20 cellular contexts compared by ENCODE assay signal in the genomic region with DNA sequence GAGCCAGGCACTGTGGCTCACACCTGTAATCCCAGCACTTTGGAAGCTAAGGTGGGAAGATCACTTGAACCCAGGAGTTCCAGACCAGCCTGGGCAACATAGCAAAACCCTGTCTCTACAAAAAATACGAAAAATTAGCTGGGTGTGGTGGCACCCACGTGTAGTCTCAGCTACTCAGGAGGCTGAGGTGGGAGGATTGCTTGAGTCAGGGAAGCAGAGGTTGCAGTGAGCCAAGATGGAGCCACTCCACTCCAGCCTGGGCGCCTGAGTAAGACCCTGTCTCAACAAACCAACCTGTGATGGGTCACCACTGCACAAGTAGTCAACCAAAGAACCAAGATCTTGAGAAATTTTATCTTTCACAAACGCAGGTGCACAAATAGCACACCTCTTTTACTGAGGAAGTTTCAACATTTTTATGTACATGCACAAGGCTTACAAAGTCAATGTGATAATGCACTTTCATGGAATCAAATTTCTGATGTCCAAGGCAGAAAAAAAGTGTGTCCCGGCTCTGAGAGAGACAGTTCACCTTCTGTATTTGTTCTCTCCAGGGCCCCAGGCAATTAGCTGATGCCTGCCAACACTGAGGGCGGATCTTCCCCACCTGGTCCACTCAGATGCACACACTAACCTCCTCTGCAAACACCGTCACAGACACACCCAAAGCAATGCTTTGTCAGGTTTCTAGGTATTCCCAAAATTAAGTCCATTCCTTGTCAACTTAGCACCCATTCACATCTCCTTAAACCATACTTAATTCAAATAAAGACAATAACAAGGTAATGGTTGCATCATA. TPM values are rescaled to one million over a fixed set of nuclear protein-coding genes. Genes with fewer than 3 reads are reported as not detected.
DNase-seq lines count a peak whose midpoint lies in the region; TF ChIP-seq lines count a peak whose summit lies in the region.
"Had no signal": no experiment of that assay in that cellular context is flagged by ENCODE, and none has a peak within 500 bp of the region (broad histone marks: within the 10 kb centered on the region; RNA-seq: fewer than 3 reads in every experiment).

No MANE protein-coding gene starts in this region.

- H3K27me3 Mint-ChIP-seq in Caco-2 (ENCODE audit: insufficient read depth, unreplicated experiment), result no peaks in the 10 kb centered on the region
- no peaks in the 10 kb centered on the region for H3K27me3 Mint-ChIP-seq in progenitor cell of endocrine pancreas
- H3K27me3 Mint-ChIP-seq in CD8-positive, alpha-beta memory T cell, result no peaks in the 10 kb centered on the region
- no peaks in the 10 kb centered on the region for H3K27me3 Mint-ChIP-seq in activated T-helper 2 cell treated with anti-CD3 and anti-CD28 coated beads, Interferon-gamma antibody, Interleukin-2, Interleukin-4, amounts not matched to agents 10 μg/mL and 5 μg/mL and 100 μg/mL, durations not matched to agents 14 hours and 24 hours and 36 hours (ENCODE audit: low read depth)

- H3K4me3 Mint-ChIP-seq in Caco-2 (ENCODE audit: unreplicated experiment) (no peak overlapping the region), progenitor cell of endocrine pancreas (ENCODE audit: low read depth) (no peak overlapping the region)
- H3K4me3 Mint-ChIP-seq in CD8-positive, alpha-beta memory T cell, result no peak overlapping the region
- H3K4me3 Mint-ChIP-seq in activated T-helper 2 cell treated with anti-CD3 and anti-CD28 coated beads, Interferon-gamma antibody, Interleukin-2, Interleukin-4, amounts not matched to agents 10 μg/mL and 5 μg/mL and 100 μg/mL, durations not matched to agents 14 hours and 24 hours and 36 hours (ENCODE audit: low read depth), result no peak overlapping the region
- H3K4me3 Mint-ChIP-seq: neural progenitor cell; T-helper 1 cell treated with Interleukin-12 subunit alpha and Interleukin-12 subunit beta and Interleukin-4 antibody, amounts not matched to agents 30 μg/mL and 1 μg/mL, for 36 hours had no signal

- peak; percentile 34 for DNase-seq in activated CD8-positive, alpha-beta memory T cell treated with anti-CD3 and anti-CD28 coated beads, Interleukin-2, amount 50 U/mL, for 48 hours
- no peak for DNase-seq in activated CD8-positive, alpha-beta memory T cell treated with anti-CD3 and anti-CD28 coated beads, Interleukin-2, amount 50 U/mL, for 4 hours
- DNase-seq in Caco-2 (peak; percentile 53 to 58), epithelial cell of esophagus (ENCODE audit: low read depth) (peak; percentile 24), progenitor cell of endocrine pancreas (ENCODE audit: low spot score, unreplicated experiment) (no peak), amniotic stem cell (lab: John Stamatoyannopoulos, UW) (no peak)
- no peak for DNase-seq in CD8-positive, alpha-beta memory T cell
- DNase-seq in activated T-helper 2 cell treated with anti-CD3 and anti-CD28 coated beads, Interferon-gamma antibody, Interleukin-2, Interleukin-4, amounts not matched to agents 10 μg/mL and 5 μg/mL and 100 μg/mL, durations not matched to agents 14 hours and 24 hours and 36 hours (ENCODE audit: low spot score), result no peak
- DNase-seq: central memory CD4-positive, alpha-beta T cell; GDM1; NCI-H1048; NCI-H187 treated with DMSO at 0.1 percent for 48 hours; NCI-H524 treated with DMSO at 0.1 percent for 48 hours; stimulated activated naive CD8-positive, alpha-beta T cell treated with anti-CD3 and anti-CD28 coated beads, Interleukin-15, Interleukin-2, amounts not matched to agents 100 U/mL and 50 U/mL, for 24 hours; uterus had no signal

- no peaks in the 10 kb centered on the region for H3K27me3 ChIP-seq in Caco-2 (replicated peaks; ENCODE audit: control insufficient read depth, insufficient read depth, low read length)
- no peaks in the 10 kb centered on the region for H3K27me3 ChIP-seq in CD8-positive, alpha-beta memory T cell (ENCODE audit: insufficient read depth, low read length, poor library complexity, severe bottlenecking)
- H3K27me3 ChIP-seq: neural progenitor cell, Peyer's patch, uterus had no signal

- BruUV-seq in Caco-2 (replicated peaks; lab: Mats Ljungman, UMichigan), result no TSS peak

- peaks cover 27% of the 10 kb centered on the region for H3K4me1 Mint-ChIP-seq in Caco-2 (ENCODE audit: low read depth, unreplicated experiment)
- H3K4me1 Mint-ChIP-seq in progenitor cell of endocrine pancreas (ENCODE audit: low read depth), result no peaks in the 10 kb centered on the region
- H3K4me1 Mint-ChIP-seq in CD8-positive, alpha-beta memory T cell, result peaks cover 0 to 8% (median 3%) of the 10 kb centered on the region in 3 donors
- H3K4me1 Mint-ChIP-seq in activated T-helper 2 cell treated with anti-CD3 and anti-CD28 coated beads, Interferon-gamma antibody, Interleukin-2, Interleukin-4, amounts not matched to agents 10 μg/mL and 5 μg/mL and 100 μg/mL, durations not matched to agents 14 hours and 24 hours and 36 hours (ENCODE audit: low read depth), result peaks cover 1% of the 10 kb centered on the region
- H3K4me1 Mint-ChIP-seq: neural progenitor cell had no signal

- peaks cover 42% of the 10 kb centered on the region for H3K4me1 ChIP-seq in Caco-2
- H3K4me1 ChIP-seq in CD8-positive, alpha-beta memory T cell (ENCODE audit: insufficient read depth, low read length), result no peaks in the 10 kb centered on the region
- H3K4me1 ChIP-seq: neural progenitor cell, prostate gland, uterus had no signal

- no peak overlapping the region for H3K27ac ChIP-seq in CD8-positive, alpha-beta memory T cell (ENCODE audit: low read depth, low read length)
- H3K27ac ChIP-seq: neural progenitor cell, prostate gland, thoracic aorta, uterus had no signal

- H3K36me3 ChIP-seq in Caco-2 (ENCODE audit: control insufficient read depth, insufficient read depth, low read length), result peaks cover 29% of the 10 kb centered on the region
- peaks cover 48% of the 10 kb centered on the region for H3K36me3 ChIP-seq in CD8-positive, alpha-beta memory T cell (ENCODE audit: insufficient read depth, low read length)
- H3K36me3 ChIP-seq: neural progenitor cell, uterus had no signal

- H3K36me3 Mint-ChIP-seq in Caco-2 (ENCODE audit: insufficient read depth, unreplicated experiment) (peaks cover 94% of the 10 kb centered on the region), progenitor cell of endocrine pancreas (ENCODE audit: insufficient read depth) (peaks cover 22% of the 10 kb centered on the region)
- peaks cover 0 to 90% (median 10%) of the 10 kb centered on the region in 3 donors for H3K36me3 Mint-ChIP-seq in CD8-positive, alpha-beta memory T cell
- peaks cover 71% of the 10 kb centered on the region for H3K36me3 Mint-ChIP-seq in activated T-helper 2 cell treated with anti-CD3 and anti-CD28 coated beads, Interferon-gamma antibody, Interleukin-2, Interleukin-4, amounts not matched to agents 10 μg/mL and 5 μg/mL and 100 μg/mL, durations not matched to agents 14 hours and 24 hours and 36 hours (ENCODE audit: low read depth)

- POLR2A ChIA-PET in Caco-2 (lab: Charles Lee), result interaction anchor here (1.7 kb wide), 1 partner anchor 13 kb away, joined by 8 read pairs; a partner anchor contains a TSS
- POLR2A ChIA-PET in CD8-positive, alpha-beta memory T cell (lab: Charles Lee), result no interaction called here

- TF ChIP-seq CTCF in Caco-2 (IDR thresholded peaks at IDR 0.05; ENCODE audit: insufficient read depth in 1 of 2, low read depth in 1 of 2, low read length in 1 of 2, severe bottlenecking in 1 of 2, unreplicated experiment in 1 of 2) (no peak), epithelial cell of esophagus (IDR thresholded peaks at IDR 0.05; ENCODE audit: insufficient read depth, low read depth, low read length, missing control alignments) (no peak), progenitor cell of endocrine pancreas (IDR thresholded peaks at IDR 0.05; ENCODE audit: unreplicated experiment) (no peak)

- CTCF ChIA-PET in Caco-2 (lab: Charles Lee), result no interaction called here
- CTCF ChIA-PET in CD8-positive, alpha-beta memory T cell (lab: Charles Lee), result no interaction called here

- no peak overlapping the region for H3K4me3 ChIP-seq in Caco-2 (ENCODE audit: low read depth, low read length)
- no peak overlapping the region for H3K4me3 ChIP-seq in epithelial cell of esophagus (ENCODE audit: low read length)
- H3K4me3 ChIP-seq in CD8-positive, alpha-beta memory T cell (ENCODE audit: low read length), result no peak overlapping the region
- H3K4me3 ChIP-seq: neural progenitor cell, Peyer's patch, prostate gland, thoracic aorta, uterus had no signal

- H3K9me3 Mint-ChIP-seq in Caco-2 (ENCODE audit: unreplicated experiment), result no peaks in the 10 kb centered on the region
- no peaks in the 10 kb centered on the region for H3K9me3 Mint-ChIP-seq in progenitor cell of endocrine pancreas (ENCODE audit: low read depth)
- no peaks in the 10 kb centered on the region for H3K9me3 Mint-ChIP-seq in CD8-positive, alpha-beta memory T cell
- no peaks in the 10 kb centered on the region for H3K9me3 Mint-ChIP-seq in activated T-helper 2 cell treated with anti-CD3 and anti-CD28 coated beads, Interferon-gamma antibody, Interleukin-2, Interleukin-4, amounts not matched to agents 10 μg/mL and 5 μg/mL and 100 μg/mL, durations not matched to agents 14 hours and 24 hours and 36 hours
- H3K9me3 Mint-ChIP-seq: neural progenitor cell; T-helper 1 cell treated with Interleukin-12 subunit alpha and Interleukin-12 subunit beta and Interleukin-4 antibody, amounts not matched to agents 30 μg/mL and 1 μg/mL, for 36 hours had no signal

- H3K27ac Mint-ChIP-seq in Caco-2 (ENCODE audit: unreplicated experiment) (peak overlapping the region; percentile 56), progenitor cell of endocrine pancreas (peak overlapping the region; percentile 34)
- H3K27ac Mint-ChIP-seq in CD8-positive, alpha-beta memory T cell, result peak overlapping the region in 3 of 8 donors; percentile 69 to 85 (median 71)
- H3K27ac Mint-ChIP-seq in activated T-helper 2 cell treated with anti-CD3 and anti-CD28 coated beads, Interferon-gamma antibody, Interleukin-2, Interleukin-4, amounts not matched to agents 10 μg/mL and 5 μg/mL and 100 μg/mL, durations not matched to agents 14 hours and 24 hours and 36 hours, result no peak overlapping the region
- H3K27ac Mint-ChIP-seq: neural progenitor cell; T-helper 1 cell treated with Interleukin-12 subunit alpha and Interleukin-12 subunit beta and Interleukin-4 antibody, amounts not matched to agents 30 μg/mL and 1 μg/mL, for 36 hours had no signal

- H3K9me3 ChIP-seq in Caco-2, result no peaks in the 10 kb centered on the region
- no peaks in the 10 kb centered on the region for H3K9me3 ChIP-seq in CD8-positive, alpha-beta memory T cell (ENCODE audit: low read length)
- H3K9me3 ChIP-seq: Peyer's patch, prostate gland, thoracic aorta, uterus had no signal

- intact Hi-C loops in Caco-2 (cut with micrococcal nuclease; ENCODE audit: unreplicated experiment), result loop anchor here (1.0 kb wide), 1 partner anchor 9 kb away; no protein-coding TSS in a partner anchor
- intact Hi-C loops in activated T-helper 2 cell treated with anti-CD3 and anti-CD28 coated beads, Interferon-gamma antibody, Interleukin-2, Interleukin-4, amounts not matched to agents 10 μg/mL and 5 μg/mL and 100 μg/mL, durations not matched to agents 14 hours and 24 hours and 36 hours (cut with micrococcal nuclease), result no loop called here

RNA-seq across cellular contexts. Expression of a gene that starts 12.4 kb away (rescaled TPM):
- 127 and 139 TPM in 2 replicates for total RNA-seq in Caco-2 (2022)
- 97.8 and 104 TPM in 2 replicates for total RNA-seq in progenitor cell of endocrine pancreas
- 10 to 100 TPM; 67.1 to 67.4 TPM for total RNA-seq in CD8-positive, alpha-beta memory T cell
- 49.0 TPM for polyA plus RNA-seq in CD8-positive, alpha-beta memory T cell
- total RNA-seq in activated T-helper 2 cell treated with anti-CD3 and anti-CD28 coated beads, Interferon-gamma antibody, Interleukin-2, Interleukin-4, amounts not matched to agents 10 μg/mL and 5 μg/mL and 100 μg/mL, durations not matched to agents 14 hours and 24 hours and 36 hours, result 68.6 and 69.5 TPM in 2 replicates

RNA-seq across cellular contexts. Expression of a gene that starts 13.9 kb away (rescaled TPM):
- total RNA-seq in Caco-2 (2022) (21.2 and 22.3 TPM in 2 replicates), progenitor cell of endocrine pancreas (23.9 and 24.2 TPM in 2 replicates)
- 10 to 100 TPM; 32.9 to 35.9 TPM for total RNA-seq in CD8-positive, alpha-beta memory T cell
- 108 TPM for polyA plus RNA-seq in CD8-positive, alpha-beta memory T cell
- 36.5 and 46.5 TPM in 2 replicates for total RNA-seq in activated T-helper 2 cell treated with anti-CD3 and anti-CD28 coated beads, Interferon-gamma antibody, Interleukin-2, Interleukin-4, amounts not matched to agents 10 μg/mL and 5 μg/mL and 100 μg/mL, durations not matched to agents 14 hours and 24 hours and 36 hours

RNA-seq across cellular contexts. Expression of a gene that starts 40.8 kb away (rescaled TPM):
- total RNA-seq in Caco-2 (2022) (39.2 and 39.3 TPM in 2 replicates), progenitor cell of endocrine pancreas (55.5 and 56.3 TPM in 2 replicates)
- 10 to 100 TPM; 56.3 to 60.0 TPM for total RNA-seq in CD8-positive, alpha-beta memory T cell
- polyA plus RNA-seq in CD8-positive, alpha-beta memory T cell, result 16.4 TPM
- 62.2 and 65.8 TPM in 2 replicates for total RNA-seq in activated T-helper 2 cell treated with anti-CD3 and anti-CD28 coated beads, Interferon-gamma antibody, Interleukin-2, Interleukin-4, amounts not matched to agents 10 μg/mL and 5 μg/mL and 100 μg/mL, durations not matched to agents 14 hours and 24 hours and 36 hours

Comparison
In these comparisons a context has a peak if more than half of its experiments do, and no peak if none do; other contexts are left out.
1. DNase-seq: peak in activated CD8-positive, alpha-beta memory T cell treated with anti-CD3 and anti-CD28 coated beads, Interleukin-2, amount 50 U/mL, for 48 hours (single experiment), Caco-2 (2 of 2) and epithelial cell of esophagus (single experiment); none in activated CD8-positive, alpha-beta memory T cell treated with anti-CD3 and anti-CD28 coated beads, Interleukin-2, amount 50 U/mL, for 4 hours (single experiment), progenitor cell of endocrine pancreas (single experiment), amniotic stem cell (single experiment), CD8-positive, alpha-beta memory T cell (0 of 5) and activated T-helper 2 cell treated with anti-CD3 and anti-CD28 coated beads, Interferon-gamma antibody, Interleukin-2, Interleukin-4, amounts not matched to agents 10 μg/mL and 5 μg/mL and 100 μg/mL, durations not matched to agents 14 hours and 24 hours and 36 hours (single experiment).